ENCODE assay signal across 8 cellular contexts in the genomic region with DNA sequence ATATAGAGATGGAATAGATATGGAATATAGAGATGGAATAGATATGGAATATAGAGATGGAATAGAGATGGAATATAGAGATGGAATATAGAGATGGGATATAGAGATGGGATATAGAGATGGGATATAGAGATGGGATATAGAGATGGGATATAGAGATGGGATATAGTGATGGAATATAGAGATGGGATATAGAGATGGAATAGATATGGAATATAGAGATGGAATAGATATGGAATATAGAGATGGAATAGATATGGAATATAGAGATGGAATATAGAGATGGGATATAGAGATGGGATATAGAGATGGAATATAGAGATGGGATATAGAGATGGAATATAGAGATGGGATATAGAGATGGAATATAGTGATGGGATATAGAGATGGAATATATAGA. TPM values are rescaled to one million over a fixed set of nuclear protein-coding genes. Genes with fewer than 3 reads are reported as not detected.
A peak's percentile ranks its signal among the peaks of the same experiment; 100 is the strongest.
DNase-seq lines count a peak whose midpoint lies in the region; ATAC-seq, FAIRE-seq and TF ChIP-seq lines count a peak whose summit lies in the region.
"Not testable (repeated sequence)": the region's sequence is repeated elsewhere in the genome, so short reads cannot be mapped to it uniquely, and the experiment has no call there.

No MANE protein-coding gene starts in this region.

- ATAC-seq in PC-3, HepG2, psoas muscle, upper lobe of right lung: not testable (repeated sequence)

- intact Hi-C loops in PC-3 (cut with micrococcal nuclease), result loop anchor here (1.0 to 2.0 kb wide), 3 partner anchors 51 to 125 kb away; no protein-coding TSS in a partner anchor
- intact Hi-C loops in colonic mucosa (cut with DNase I); psoas muscle (cut with DNase I); upper lobe of right lung (cut with DNase I): not testable (repeated sequence)
- intact Hi-C loops in HepG2 (cut with micrococcal nuclease; ENCODE audit: unreplicated experiment), result loop anchor here (2.0 kb wide), 1 partner anchor 125 kb away; no protein-coding TSS in a partner anchor

- H3F3A ChIP-seq in PC-3 (ENCODE audit: low read length, unreplicated experiment), result not testable (repeated sequence)

- not testable (repeated sequence) for H3K9me2 ChIP-seq in PC-3 (replicated peaks; ENCODE audit: low read length)

- BruUV-seq in PC-3 (replicated peaks; lab: Mats Ljungman, UMichigan); HepG2 (replicated peaks; lab: Mats Ljungman, UMichigan): not testable (repeated sequence)

- not testable (repeated sequence) for TF ChIP-seq POLR2A in HepG2 (IDR thresholded peaks at IDR 0.05; ENCODE audit: insufficient read depth in 1 of 2, low read depth in 2 of 2, low read length in 2 of 2)

- peak overlapping the region; percentile 97 for H3K4me2 ChIP-seq in PC-3 (ENCODE audit: low read length)
- peak overlapping the region; percentile 74; the same call in 1 of the 2 replicates for H3K4me2 ChIP-seq in HepG2 (ENCODE audit: low read depth, low read length)

- not testable (repeated sequence) for H2AFZ ChIP-seq in PC-3 (ENCODE audit: low read length); HepG2 (ENCODE audit: low read length)

- TF ChIP-seq RAD21 in HepG2 (CRISPR knock-in tag; IDR thresholded peaks at IDR 0.05), result not testable (repeated sequence)

- H3K79me2 ChIP-seq in PC-3 (ENCODE audit: low read length) (peaks cover 37% of the 10 kb centered on the region), HepG2 (ENCODE audit: insufficient read depth, low read length) (peaks cover 34% of the 10 kb centered on the region)

- H3K27me3 ChIP-seq in BE2C; HUES6 (ENCODE audit: control insufficient read depth, insufficient read depth, low read length); PC-3 (ENCODE audit: low read length); colonic mucosa; HepG2 (ENCODE audit: control insufficient read depth in 1 of 2, insufficient read depth in 2 of 2, low read length in 2 of 2); psoas muscle (ENCODE audit: insufficient read depth in 3 of 3, low read length in 2 of 3); upper lobe of right lung: not testable (repeated sequence)

- H4K20me1 ChIP-seq in PC-3 (ENCODE audit: low read length); HepG2 (ENCODE audit: insufficient read depth, low read length): not testable (repeated sequence)

- TF ChIP-seq CTCF in BE2C (IDR thresholded peaks at IDR 0.05; ENCODE audit: low read depth, low read length); PC-3 (conservative IDR thresholded peaks at IDR 0.05; ENCODE audit: low read depth, low read length); colonic mucosa (IDR thresholded peaks at IDR 0.05); HepG2 (CRISPR knock-in tag; IDR thresholded peaks at IDR 0.05); psoas muscle (IDR thresholded peaks at IDR 0.05); upper lobe of right lung (IDR thresholded peaks at IDR 0.05): not testable (repeated sequence)

- CTCF ChIA-PET in PC-3 (lab: Charles Lee); HepG2 (lab: Yijun Ruan, JAX; ENCODE audit: low intra/inter-chr PET ratio, low total read pairs): not testable (repeated sequence)

- POLR2A ChIA-PET in PC-3 (lab: Charles Lee; ENCODE audit: unreplicated experiment); HepG2 (lab: Yijun Ruan, JAX): not testable (repeated sequence)

- not testable (repeated sequence) for DNase-seq in BE2C; PC-3; colonic mucosa; frontal cortex (ENCODE audit: low spot score in 2 of 2); HepG2 (ENCODE audit: low spot score); psoas muscle; upper lobe of right lung

- not testable (repeated sequence) for TF ChIP-seq EP300 in HepG2 (IDR thresholded peaks at IDR 0.05; ENCODE audit: low read depth in 2 of 2, low read length in 2 of 2); HepG2 (CRISPR knock-in tag; IDR thresholded peaks at IDR 0.05; ENCODE audit: borderline replicate concordance)

- not testable (repeated sequence) for H3K4me1 ChIP-seq in BE2C; HUES6 (ENCODE audit: control insufficient read depth, insufficient read depth, low read length); PC-3 (ENCODE audit: insufficient read depth, low read length); colonic mucosa
- H3K4me1 ChIP-seq in HepG2 (ENCODE audit: insufficient read depth, low read length) (peaks cover 27% of the 10 kb centered on the region), psoas muscle (peaks cover 26% of the 10 kb centered on the region), upper lobe of right lung (peaks cover 30% of the 10 kb centered on the region)

- H3K36me3 ChIP-seq in BE2C; HUES6 (ENCODE audit: control insufficient read depth, insufficient read depth, low read length); PC-3 (ENCODE audit: low read depth, low read length); colonic mucosa; HepG2 (replicated peaks in 1 of 2; ENCODE audit: control insufficient read depth in 1 of 2, insufficient read depth in 2 of 2, low read length in 2 of 2); psoas muscle (ENCODE audit: insufficient read depth in 1 of 2, low read depth in 1 of 2); upper lobe of right lung: not testable (repeated sequence)

- peak; percentile 19 for FAIRE-seq in frontal cortex (lab: Jason Lieb, UNC)
- not testable (repeated sequence) for FAIRE-seq in HepG2 (lab: Jason Lieb, UNC)

- not testable (repeated sequence) for H3K9me3 ChIP-seq in BE2C; HUES6 (ENCODE audit: control insufficient read depth, insufficient read depth, low read depth, low read length); PC-3 (ENCODE audit: low read length); colonic mucosa; HepG2 (ENCODE audit: low read length); psoas muscle; upper lobe of right lung

- H3K27ac ChIP-seq in HUES6 (ENCODE audit: low read depth, low read length); PC-3 (ENCODE audit: low read length); HepG2 (ENCODE audit: extremely low read length, insufficient read depth, low read length); psoas muscle; upper lobe of right lung: not testable (repeated sequence)
- peak overlapping the region; percentile 100 for H3K27ac ChIP-seq in colonic mucosa

- H3K4me3 ChIP-seq in BE2C (ENCODE audit: low read depth, low read length) (peak overlapping the region; percentile 95), HUES6 (ENCODE audit: low read depth, low read length) (peak overlapping the region; percentile 92), PC-3 (ENCODE audit: low read length) (peak overlapping the region; percentile 93), colonic mucosa (peak overlapping the region; percentile 90), HepG2 (replicated peaks in 1 of 3; ENCODE audit: insufficient read depth in 1 of 3, low read depth in 2 of 3, low read length in 3 of 3) (peak overlapping the region in 1 of 3 experiments; percentile 86; a peak in 1 of 6 replicates), psoas muscle (peak overlapping the region; percentile 86), upper lobe of right lung (peak overlapping the region; percentile 96)

- in situ Hi-C loops in HepG2 (cut with HindIII; ENCODE audit: extremely low pct_ligation_motif_present, low pct_unique_long_range_greater_than_20kb), result not testable (repeated sequence)

- H3K9ac ChIP-seq in HUES6 (ENCODE audit: low read length); colonic mucosa (ENCODE audit: low read depth in 2 of 2, low read length in 2 of 2): not testable (repeated sequence)
- H3K9ac ChIP-seq in PC-3 (ENCODE audit: low read length) (peak overlapping the region; percentile 92; the same call in 1 of the 2 replicates), HepG2 (ENCODE audit: insufficient read depth, low read depth, low read length) (peak overlapping the region; percentile 77)

RNA-seq across cellular contexts. Expression of gene IFNAR1, which starts 1.2 kb away (rescaled TPM):
- 26.3 TPM for polyA plus RNA-seq in BE2C (2012; ENCODE audit: insufficient read depth, insufficient read length, low read depth)
- total RNA-seq in PC-3 (2014; rRNA removed), result 13.2 and 18.4 TPM in 2 replicates
- total RNA-seq in colonic mucosa, result 10 to 100 TPM; 32.3 to 62.2 TPM
- total RNA-seq in frontal cortex, result 49.3 TPM
- total RNA-seq in HepG2 (2016; rRNA removed; fragmentation: Illumina TruSeq; extraction: Trizol), result 9.3 and 11.2 TPM in 2 replicates
- total RNA-seq in HepG2 (2016; cell fraction: cytosol; rRNA removed; fragmentation: Illumina TruSeq; extraction: Trizol; ENCODE audit: low read depth), result 1.5 and 1.9 TPM in 2 replicates
- total RNA-seq in HepG2 (2016; cell fraction: insoluble cytoplasmic fraction; rRNA removed; fragmentation: Illumina TruSeq; extraction: Trizol), result 9.5 and 10.0 TPM in 2 replicates
- total RNA-seq in HepG2 (2016; cell fraction: membrane; rRNA removed; fragmentation: Illumina TruSeq; extraction: Trizol), result 7.9 and 9.1 TPM in 2 replicates
- 13.0 and 14.3 TPM in 2 replicates for total RNA-seq in HepG2 (2016; cell fraction: nucleus; rRNA removed; fragmentation: Illumina TruSeq; extraction: Trizol)
- polyA plus RNA-seq in HepG2 (2011; rRNA removed), result 6.7 and 6.9 TPM in 2 replicates
- polyA plus RNA-seq in HepG2 (2011; cell fraction: cytosol; rRNA removed), result 4.7 and 8.7 TPM in 2 replicates
- polyA plus RNA-seq in HepG2 (2011; cell fraction: nucleus; rRNA removed), result 2.7 and 2.9 TPM in 2 replicates
- 17.0 and 23.0 TPM in 2 replicates for polyA plus RNA-seq in HepG2 (2012)
- 7.3 and 7.9 TPM in 2 replicates for polyA plus RNA-seq in HepG2 (2016; cell fraction: cytosol; fragmentation: Illumina TruSeq; extraction: Trizol; ENCODE audit: low read depth)
- 12.1 and 14.2 TPM in 2 replicates for polyA plus RNA-seq in HepG2 (2016; cell fraction: insoluble cytoplasmic fraction; fragmentation: Illumina TruSeq; extraction: Trizol; ENCODE audit: low read depth)
- 9.1 and 10.7 TPM in 2 replicates for polyA plus RNA-seq in HepG2 (2016; cell fraction: membrane; fragmentation: Illumina TruSeq; extraction: Trizol; ENCODE audit: low read depth)
- polyA plus RNA-seq in HepG2 (2016; cell fraction: nucleus; fragmentation: Illumina TruSeq; extraction: Trizol; ENCODE audit: insufficient read depth, low read depth), result 14.6 and 15.2 TPM in 2 replicates
- 15.8 and 22.3 TPM in 2 replicates for polyA minus RNA-seq in HepG2 (2011; rRNA and poly(A)+ RNA removed; ENCODE audit: low replicate concordance)
- polyA minus RNA-seq in HepG2 (2011; cell fraction: cytosol; rRNA and poly(A)+ RNA removed), result 14.0 and 18.3 TPM in 2 replicates
- 17.0 and 22.1 TPM in 2 replicates for polyA minus RNA-seq in HepG2 (2011; cell fraction: nucleus; rRNA and poly(A)+ RNA removed)
- 10 to 100 TPM; 16.1 to 20.8 (median 18.2) TPM for total RNA-seq in psoas muscle
- 10 to 100 TPM; 10.4 to 31.6 (median 10.9) TPM for polyA plus RNA-seq in psoas muscle
- total RNA-seq in upper lobe of right lung, result 72.1 TPM

RNA-seq across cellular contexts. Expression of gene IL10RB, which starts 57.4 kb away (rescaled TPM):
- 7.2 TPM for polyA plus RNA-seq in BE2C (2012; ENCODE audit: insufficient read depth, insufficient read length, low read depth)
- 25.3 and 26.8 TPM in 2 replicates for total RNA-seq in PC-3 (2014; rRNA removed)
- 10 to 100 TPM; 48.0 to 86.3 TPM for total RNA-seq in colonic mucosa
- 12.2 TPM for total RNA-seq in frontal cortex
- total RNA-seq in HepG2 (2016; rRNA removed; fragmentation: Illumina TruSeq; extraction: Trizol), result 10.7 and 17.4 TPM in 2 replicates
- 6.5 and 7.9 TPM in 2 replicates for total RNA-seq in HepG2 (2016; cell fraction: cytosol; rRNA removed; fragmentation: Illumina TruSeq; extraction: Trizol; ENCODE audit: low read depth)
- total RNA-seq in HepG2 (2016; cell fraction: insoluble cytoplasmic fraction; rRNA removed; fragmentation: Illumina TruSeq; extraction: Trizol), result 11.7 and 17.3 TPM in 2 replicates
- total RNA-seq in HepG2 (2016; cell fraction: membrane; rRNA removed; fragmentation: Illumina TruSeq; extraction: Trizol), result 13.3 and 14.5 TPM in 2 replicates
- 13.1 and 13.5 TPM in 2 replicates for total RNA-seq in HepG2 (2016; cell fraction: nucleus; rRNA removed; fragmentation: Illumina TruSeq; extraction: Trizol)
- polyA plus RNA-seq in HepG2 (2011; rRNA removed), result 18.2 and 19.1 TPM in 2 replicates
- 15.4 and 21.8 TPM in 2 replicates for polyA plus RNA-seq in HepG2 (2011; cell fraction: cytosol; rRNA removed)
- polyA plus RNA-seq in HepG2 (2011; cell fraction: nucleus; rRNA removed), result 5.0 and 8.8 TPM in 2 replicates
- polyA plus RNA-seq in HepG2 (2012), result 10.7 and 14.3 TPM in 2 replicates
- polyA plus RNA-seq in HepG2 (2016; cell fraction: cytosol; fragmentation: Illumina TruSeq; extraction: Trizol; ENCODE audit: low read depth), result 7.2 and 7.5 TPM in 2 replicates
- polyA plus RNA-seq in HepG2 (2016; cell fraction: insoluble cytoplasmic fraction; fragmentation: Illumina TruSeq; extraction: Trizol; ENCODE audit: low read depth), result 9.4 and 9.8 TPM in 2 replicates
- polyA plus RNA-seq in HepG2 (2016; cell fraction: membrane; fragmentation: Illumina TruSeq; extraction: Trizol; ENCODE audit: low read depth), result 10.5 and 10.9 TPM in 2 replicates
- 18.7 and 19.3 TPM in 2 replicates for polyA plus RNA-seq in HepG2 (2016; cell fraction: nucleus; fragmentation: Illumina TruSeq; extraction: Trizol; ENCODE audit: insufficient read depth, low read depth)
- 31.7 and 32.4 TPM in 2 replicates for polyA minus RNA-seq in HepG2 (2011; rRNA and poly(A)+ RNA removed; ENCODE audit: low replicate concordance)
- 11.4 and 11.6 TPM in 2 replicates for polyA minus RNA-seq in HepG2 (2011; cell fraction: cytosol; rRNA and poly(A)+ RNA removed)
- 9.3 and 10.9 TPM in 2 replicates for polyA minus RNA-seq in HepG2 (2011; cell fraction: nucleus; rRNA and poly(A)+ RNA removed)
- 1 to 10 TPM; 4.4 to 8.1 (median 6.6) TPM for total RNA-seq in psoas muscle
- polyA plus RNA-seq in psoas muscle, result 1 to 10 TPM; 5.6 to 9.3 (median 8.5) TPM
- total RNA-seq in upper lobe of right lung, result 47.1 TPM
